In the genomic region with DNA sequence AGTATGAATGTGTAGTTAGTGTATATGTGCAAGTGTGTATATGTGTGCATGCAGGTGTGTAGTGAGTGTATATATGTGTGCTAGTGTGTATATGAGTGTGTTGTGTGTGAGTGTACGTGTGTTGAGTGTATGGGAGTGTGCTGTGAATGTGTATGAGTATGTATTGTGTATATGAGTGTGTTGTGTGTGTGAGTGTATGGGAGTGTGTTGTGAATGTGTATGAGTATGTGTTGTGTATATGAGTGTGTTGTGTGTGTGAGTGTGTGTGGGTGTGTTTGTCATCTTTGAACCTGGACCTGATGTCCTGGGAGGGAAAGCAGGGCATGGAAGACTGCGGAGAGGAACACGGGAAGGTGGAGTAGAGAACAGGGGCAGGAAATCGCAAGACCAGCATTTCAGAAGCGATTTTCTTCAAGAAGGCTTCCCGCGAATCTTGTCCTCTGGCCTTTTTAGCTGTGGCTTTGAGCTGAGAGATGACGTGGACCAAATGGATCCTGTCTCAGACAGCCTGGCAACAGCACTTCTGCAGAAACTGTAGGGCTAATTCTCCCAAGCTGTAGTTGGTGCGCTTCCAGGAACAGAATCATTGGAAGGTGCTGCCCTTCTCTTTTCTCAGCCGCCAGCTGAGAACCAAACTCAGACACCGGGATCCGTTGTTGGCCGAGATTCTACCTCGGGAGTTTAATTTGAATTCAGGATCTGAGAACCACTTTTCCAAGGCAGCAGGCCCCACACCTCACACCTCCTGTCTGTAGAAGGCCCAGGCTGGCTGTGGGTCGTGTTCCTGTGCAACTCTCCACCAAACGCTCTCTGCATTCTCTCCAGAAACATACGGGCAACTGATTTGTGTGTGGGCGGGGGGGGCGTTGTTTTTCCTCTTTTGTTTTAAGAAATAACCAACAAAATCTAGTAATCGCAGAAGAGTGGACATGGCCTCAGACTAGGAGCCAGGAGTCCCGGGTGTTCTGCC, we compare ENCODE assay signal across 10 cellular contexts.
DNase-seq lines count a peak whose midpoint lies in the region; ATAC-seq and TF ChIP-seq lines count a peak whose summit lies in the region.
"Had no signal": no experiment of that assay in that cellular context is flagged by ENCODE, and none has a peak within 500 bp of the region (broad histone marks: within the 10 kb centered on the region; RNA-seq: fewer than 3 reads in every experiment).

No MANE protein-coding gene starts in this region.

- H3K36me3 ChIP-seq in RWPE2 (ENCODE audit: low read depth) (peaks cover 30% of the 10 kb centered on the region), ovary (no peaks in the 10 kb centered on the region)

- peak; percentile 92 for DNase-seq in AG08395 (ENCODE audit: low spot score)
- DNase-seq in RWPE2 (ENCODE audit: low spot score) = no peak
- DNase-seq in fibroblast of peridontal ligament (ENCODE audit: extremely low read depth) = peak; percentile 88
- DNase-seq in ovary = peak; percentile 66 to 79 (median 75)
- DNase-seq in GM20000 (ENCODE audit: low spot score) = no peak
- DNase-seq in NK-92 (lab: John Stamatoyannopoulos, UW; ENCODE audit: unreplicated experiment) = no peak
- DNase-seq in stimulated activated CD4-positive, alpha-beta T cell treated with anti-CD3 and anti-CD28 coated beads, Interleukin-12 subunit alpha, Interleukin-12 subunit beta, amount 100 ng/mL, for 4 hours = no peak
- no peak for DNase-seq in endothelial cell (ENCODE audit: low spot score)
- DNase-seq: Caco-2, NCI-H1105 had no signal

- H3K4me3 ChIP-seq in RWPE2 (ENCODE audit: severe bottlenecking) = no peak overlapping the region
- no peak overlapping the region for H3K4me3 ChIP-seq in ovary

- peak; percentile 18; the same call in 2 of the 3 replicates for ATAC-seq in RWPE2 (ENCODE audit: low read depth)

- TF ChIP-seq EP300 in ovary (IDR thresholded peaks at IDR 0.05) = no peak

- H3K36me3 Mint-ChIP-seq in endothelial cell (ENCODE audit: low read depth, unreplicated experiment) = peaks cover 27% of the 10 kb centered on the region

- H3K27me3 ChIP-seq in RWPE2 (ENCODE audit: insufficient read depth, poor library complexity, severe bottlenecking) (no peaks in the 10 kb centered on the region), ovary (no peaks in the 10 kb centered on the region)

- H3K9me3 Mint-ChIP-seq in endothelial cell (ENCODE audit: unreplicated experiment) = no peaks in the 10 kb centered on the region

- H3K4me3 Mint-ChIP-seq in endothelial cell (ENCODE audit: unreplicated experiment) = no peak overlapping the region

- no peak for TF ChIP-seq CTCF in RWPE2 (IDR thresholded peaks at IDR 0.05; ENCODE audit: poor library complexity, severe bottlenecking)
- no peak for TF ChIP-seq CTCF in ovary (IDR thresholded peaks at IDR 0.05)
- TF ChIP-seq CTCF in GM20000 (IDR thresholded peaks at IDR 0.05; ENCODE audit: extremely low read depth, missing control alignments) = no peak
- TF ChIP-seq CTCF in endothelial cell (IDR thresholded peaks at IDR 0.05; ENCODE audit: unreplicated experiment) = no peak

- H3K27me3 Mint-ChIP-seq in endothelial cell (ENCODE audit: unreplicated experiment) = peaks cover 4% of the 10 kb centered on the region

- H3K4me1 ChIP-seq in RWPE2 (ENCODE audit: insufficient read depth, poor library complexity, severe bottlenecking) (peaks cover 4% of the 10 kb centered on the region), ovary (ENCODE audit: insufficient read depth) (peaks cover 12% of the 10 kb centered on the region)

- no peak for TF ChIP-seq POLR2A in ovary (IDR thresholded peaks at IDR 0.05)

- H3K4me1 Mint-ChIP-seq in endothelial cell (ENCODE audit: unreplicated experiment) = peaks cover 14% of the 10 kb centered on the region

- 17 to 22% (median 19%) methylated on average over 21 of the region's 21 CpGs for WGBS in ovary, 3 donors

- H3K9me3 ChIP-seq in RWPE2 (ENCODE audit: severe bottlenecking) (no peaks in the 10 kb centered on the region), ovary (no peaks in the 10 kb centered on the region)
- H3K9me3 ChIP-seq: Caco-2 had no signal

- H3K27ac ChIP-seq in RWPE2 (ENCODE audit: poor library complexity, severe bottlenecking) (no peak overlapping the region), ovary (peak overlapping the region in 1 of 2 donors; percentile 43)

- intact Hi-C loops in ovary (cut with DNase I) = no loop called here

- no peak overlapping the region for H3K27ac Mint-ChIP-seq in endothelial cell (ENCODE audit: unreplicated experiment)

Comparison
In these comparisons a context has a peak if more than half of its experiments do, and no peak if none do; other contexts are left out.
1. DNase-seq: peak in AG08395 (single experiment), fibroblast of peridontal ligament (single experiment) and ovary (5 of 5); none in RWPE2 (single experiment), GM20000 (single experiment), NK-92 (single experiment), stimulated activated CD4-positive, alpha-beta T cell treated with anti-CD3 and anti-CD28 coated beads, Interleukin-12 subunit alpha, Interleukin-12 subunit beta, amount 100 ng/mL, for 4 hours (single experiment) and endothelial cell (single experiment).